ENCODE assay signal across 8 cellular contexts in the genomic region with DNA sequence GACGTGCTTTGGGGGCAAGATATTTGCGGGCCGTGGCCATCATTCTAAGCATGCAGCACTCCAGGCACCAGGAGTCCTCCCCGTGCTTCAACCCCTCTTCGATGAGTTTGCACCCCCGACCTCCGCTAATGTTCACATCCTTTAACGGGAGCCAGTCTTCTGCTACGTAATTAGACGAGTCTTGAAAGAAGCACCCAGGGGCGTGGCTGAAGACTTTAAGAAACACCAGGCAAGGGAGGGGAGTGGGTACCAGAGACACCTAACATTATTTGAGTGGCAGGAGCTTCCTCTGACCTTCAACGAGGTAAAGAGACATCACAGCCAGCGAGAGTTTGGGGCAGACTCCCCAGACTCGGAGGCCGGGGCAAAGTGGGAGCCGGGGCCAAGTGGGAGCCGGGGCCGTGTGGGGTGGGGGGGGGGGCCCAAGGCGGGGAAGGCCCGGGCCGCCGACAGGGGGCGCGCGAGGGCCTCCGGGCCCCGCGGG. TPM values are rescaled to one million over a fixed set of nuclear protein-coding genes. Genes with fewer than 3 reads are reported as not detected.
DNase-seq lines count a peak whose midpoint lies in the region; ATAC-seq and TF ChIP-seq lines count a peak whose summit lies in the region.

No MANE protein-coding gene starts in this region.

- no peaks in the 10 kb centered on the region for H3K27me3 ChIP-seq in cardiac muscle cell

- H3K4me3 ChIP-seq in GM08714 (ENCODE audit: low read length) (peak overlapping the region; percentile 31; the same call in 1 of the 2 replicates), cardiac muscle cell (peak overlapping the region; percentile 23), skin epidermis (peak overlapping the region; percentile 53 to 80 (median 69))

- peak overlapping the region; percentile 91 for H3K27ac Mint-ChIP-seq in activated CD4-positive, alpha-beta memory T cell treated with anti-CD3 and anti-CD28 coated beads for 36 hours

- H3K36me3 Mint-ChIP-seq in activated CD4-positive, alpha-beta memory T cell treated with anti-CD3 and anti-CD28 coated beads for 36 hours, result peaks cover 31% of the 10 kb centered on the region

- H3K27me3 Mint-ChIP-seq in activated CD4-positive, alpha-beta memory T cell treated with anti-CD3 and anti-CD28 coated beads for 36 hours, result peaks cover 2% of the 10 kb centered on the region

- peak overlapping the region; percentile 85 for H3K4me3 Mint-ChIP-seq in activated CD4-positive, alpha-beta memory T cell treated with anti-CD3 and anti-CD28 coated beads for 36 hours

- intact Hi-C loops in activated CD4-positive, alpha-beta memory T cell treated with anti-CD3 and anti-CD28 coated beads for 36 hours (cut with micrococcal nuclease), result loop anchor here (1.0 to 10.0 kb wide), 8 partner anchors 31 to 331 kb away; a partner anchor contains a TSS
- intact Hi-C loops in posterior cingulate gyrus (cut with DNase I), result loop anchor here (10.0 kb wide), 1 partner anchor 161 kb away; a partner anchor contains a TSS

- no peaks in the 10 kb centered on the region for H3K36me3 ChIP-seq in cardiac muscle cell

- no peak overlapping the region for H3K27ac ChIP-seq in cardiac muscle cell
- H3K27ac ChIP-seq in skin epidermis, result peak overlapping the region; percentile 76 to 99 (median 90)

- H3K4me1 Mint-ChIP-seq in activated CD4-positive, alpha-beta memory T cell treated with anti-CD3 and anti-CD28 coated beads for 36 hours (ENCODE audit: low read depth), result peaks cover 28% of the 10 kb centered on the region

- no peaks in the 10 kb centered on the region for H3K9me3 ChIP-seq in cardiac muscle cell (ENCODE audit: low read depth)

- DNase-seq in activated CD4-positive, alpha-beta memory T cell treated with anti-CD3 and anti-CD28 coated beads for 36 hours, result peak; percentile 84
- DNase-seq in cardiac muscle cell (ENCODE audit: low read depth in 1 of 2, low spot score in 1 of 2) (peak; percentile 25 to 51), posterior cingulate gyrus (no peak), T-helper 9 cell (no peak)

- TF ChIP-seq CTCF in cardiac muscle cell (IDR thresholded peaks at IDR 0.05; ENCODE audit: low read depth, low read length), result no peak

- no peaks in the 10 kb centered on the region for H3K4me1 ChIP-seq in cardiac muscle cell (ENCODE audit: low read depth)

- CTCF ChIA-PET in activated CD4-positive, alpha-beta memory T cell treated with anti-CD3 and anti-CD28 coated beads for 36 hours (lab: Charles Lee), result interaction anchor here (0.6 to 5.0 kb wide), 5 partner anchors 31 to 201 kb away, joined by 3 to 29 read pairs (median 9); a partner anchor contains a TSS

- ATAC-seq in GM21360 (IDR thresholded peaks at IDR 0.05; ENCODE audit: unreplicated experiment) (peak; percentile 15), HG03571 (IDR thresholded peaks at IDR 0.05; ENCODE audit: unreplicated experiment) (peak; percentile 20)

- H3K9me3 Mint-ChIP-seq in activated CD4-positive, alpha-beta memory T cell treated with anti-CD3 and anti-CD28 coated beads for 36 hours, result no peaks in the 10 kb centered on the region

- POLR2A ChIA-PET in activated CD4-positive, alpha-beta memory T cell treated with anti-CD3 and anti-CD28 coated beads for 36 hours (lab: Charles Lee), result interaction anchor here (1.0 kb wide), 1 partner anchor 32 kb away, joined by 3 read pairs; no protein-coding TSS in a partner anchor

RNA-seq across cellular contexts. Expression of a gene that starts 31.1 kb away (rescaled TPM):
- total RNA-seq in activated CD4-positive, alpha-beta memory T cell treated with anti-CD3 and anti-CD28 coated beads for 36 hours, result 100 to 1,000 TPM; 277 to 279 TPM
- 58.7 and 113 TPM in 2 replicates for total RNA-seq in cardiac muscle cell
- 317 and 390 TPM in 2 replicates for polyA plus RNA-seq in cardiac muscle cell

Comparison
In these comparisons a context has a peak if more than half of its experiments do, and no peak if none do; other contexts are left out.
1. DNase-seq: peak in activated CD4-positive, alpha-beta memory T cell treated with anti-CD3 and anti-CD28 coated beads for 36 hours (single experiment) and cardiac muscle cell (2 of 2); none in posterior cingulate gyrus (0 of 10) and T-helper 9 cell (single experiment).
2. Peak in every context shown above with its lines, with median percentiles within 50 percentile points of each other: H3K4me3 ChIP-seq.